Comparison of ENCODE assay signal across 8 cellular contexts in genomic region chr11:66891849-66892660, GRCh38. TPM values are rescaled to one million over a fixed set of nuclear protein-coding genes. Genes with fewer than 3 reads are reported as not detected.
DNase-seq lines count a peak whose midpoint lies in the region; ATAC-seq lines count a peak whose summit lies in the region.

No MANE protein-coding gene starts in this region.

- peak overlapping the region; percentile 1 for H3K27ac Mint-ChIP-seq in activated CD4-positive, alpha-beta T cell treated with anti-CD3 and anti-CD28 coated beads, Interleukin-2, amount 10 ng/mL, durations not matched to agents 24 days and 14 days

- H3K4me1 ChIP-seq in HUES48 (ENCODE audit: control insufficient read depth, insufficient read depth, low read length) = peaks cover 10% of the 10 kb centered on the region

- peak overlapping the region; percentile 33 for H3K27ac ChIP-seq in HUES48 (ENCODE audit: low read depth, low read length)

- no peaks in the 10 kb centered on the region for H3K27me3 ChIP-seq in HUES48 (ENCODE audit: control insufficient read depth, insufficient read depth, low read length)

- peak; percentile 74 for DNase-seq in GM04503 (ENCODE audit: low read depth)
- peak; percentile 74 for DNase-seq in activated CD4-positive, alpha-beta T cell treated with anti-CD3 and anti-CD28 coated beads, Interleukin-2, amount 10 ng/mL, durations not matched to agents 24 days and 14 days
- DNase-seq in fibroblast of peridontal ligament (ENCODE audit: extremely low read depth) = peak; percentile 86
- peak; percentile 35 for DNase-seq in stimulated activated CD4-positive, alpha-beta T cell treated with anti-CD3 and anti-CD28 coated beads, Interleukin-2, amount 100 ng/mL, for 4 hours (ENCODE audit: low read depth)
- no peak for DNase-seq in cerebellum (ENCODE audit: low spot score)
- DNase-seq in NCI-H2227 (lab: John Stamatoyannopoulos, UW; ENCODE audit: unreplicated experiment) = no peak

- H3K9me3 Mint-ChIP-seq in activated CD4-positive, alpha-beta T cell treated with anti-CD3 and anti-CD28 coated beads, Interleukin-2, amount 10 ng/mL, durations not matched to agents 24 days and 14 days = no peaks in the 10 kb centered on the region

- H3K36me3 ChIP-seq in HUES48 (ENCODE audit: control insufficient read depth, insufficient read depth, low read length) = no peaks in the 10 kb centered on the region

- peaks cover 10% of the 10 kb centered on the region for H3K4me1 Mint-ChIP-seq in activated CD4-positive, alpha-beta T cell treated with anti-CD3 and anti-CD28 coated beads, Interleukin-2, amount 10 ng/mL, durations not matched to agents 24 days and 14 days

- no peaks in the 10 kb centered on the region for H3K36me3 Mint-ChIP-seq in activated CD4-positive, alpha-beta T cell treated with anti-CD3 and anti-CD28 coated beads, Interleukin-2, amount 10 ng/mL, durations not matched to agents 24 days and 14 days (ENCODE audit: low read depth)

- intact Hi-C loops in activated CD4-positive, alpha-beta T cell treated with anti-CD3 and anti-CD28 coated beads, Interleukin-2, amount 10 ng/mL, durations not matched to agents 24 days and 14 days (cut with micrococcal nuclease) = no loop called here

- no peaks in the 10 kb centered on the region for H3K9me3 ChIP-seq in HUES48 (ENCODE audit: control insufficient read depth, insufficient read depth, low read length)

- H3K9ac ChIP-seq in HUES48 (ENCODE audit: low read depth, low read length) = no peak overlapping the region

- ATAC-seq in GM21576 (IDR thresholded peaks at IDR 0.05; ENCODE audit: unreplicated experiment) = peak; percentile 83

- H3K4me3 ChIP-seq in HUES48 (ENCODE audit: low read depth, low read length) = no peak overlapping the region

- H3K27me3 Mint-ChIP-seq in activated CD4-positive, alpha-beta T cell treated with anti-CD3 and anti-CD28 coated beads, Interleukin-2, amount 10 ng/mL, durations not matched to agents 24 days and 14 days = peaks cover 17% of the 10 kb centered on the region

- no peak overlapping the region for H3K4me3 Mint-ChIP-seq in activated CD4-positive, alpha-beta T cell treated with anti-CD3 and anti-CD28 coated beads, Interleukin-2, amount 10 ng/mL, durations not matched to agents 24 days and 14 days

RNA-seq across cellular contexts. Expression of gene LRFN4, which starts 35.2 kb away (rescaled TPM):
- 51.9 and 55.6 TPM in 2 replicates for total RNA-seq in activated CD4-positive, alpha-beta T cell treated with anti-CD3 and anti-CD28 coated beads, Interleukin-2, amount 10 ng/mL, durations not matched to agents 24 days and 14 days
- 21.3 TPM for total RNA-seq in cerebellum

RNA-seq across cellular contexts. Expression of gene RCE1, which starts 48.8 kb away (rescaled TPM):
- total RNA-seq in activated CD4-positive, alpha-beta T cell treated with anti-CD3 and anti-CD28 coated beads, Interleukin-2, amount 10 ng/mL, durations not matched to agents 24 days and 14 days = 28.5 and 32.9 TPM in 2 replicates
- 18.1 TPM for total RNA-seq in cerebellum

Comparison
In these comparisons a context has a peak if more than half of its experiments do, and no peak if none do; other contexts are left out.
1. DNase-seq: peak in GM04503 (single experiment), activated CD4-positive, alpha-beta T cell treated with anti-CD3 and anti-CD28 coated beads, Interleukin-2, amount 10 ng/mL, durations not matched to agents 24 days and 14 days (single experiment), fibroblast of peridontal ligament (single experiment) and stimulated activated CD4-positive, alpha-beta T cell treated with anti-CD3 and anti-CD28 coated beads, Interleukin-2, amount 100 ng/mL, for 4 hours (single experiment); none in cerebellum (single experiment) and NCI-H2227 (single experiment).